In the genomic region with DNA sequence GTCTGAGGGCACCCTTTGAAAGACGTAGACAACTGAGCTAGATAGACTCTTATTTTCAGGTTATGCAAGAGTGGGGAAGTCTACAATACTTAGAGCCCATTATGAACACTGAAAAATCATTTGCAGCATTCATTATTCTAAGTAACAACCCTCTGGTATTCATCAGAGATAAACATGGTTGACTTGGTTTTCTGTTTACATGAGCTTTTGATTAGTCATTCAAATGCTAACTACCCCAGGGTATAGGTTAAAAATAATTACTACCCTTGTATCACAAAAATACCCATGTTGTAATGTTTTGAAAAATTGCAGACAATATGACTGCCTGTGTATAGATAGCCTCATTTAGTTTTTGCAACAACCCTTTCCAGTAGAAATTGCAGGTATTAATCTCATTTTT, we compare ENCODE assay signal across 22 cellular contexts.
"Had no signal": no experiment of that assay in that cellular context is flagged by ENCODE, and none has a peak within 500 bp of the region (broad histone marks: within the 10 kb centered on the region; RNA-seq: fewer than 3 reads in every experiment).

No MANE protein-coding gene starts in this region.

- H3K4me3 ChIP-seq: adrenal gland, coronary artery, gastroesophageal sphincter, ovary, prostate gland, spleen, testis, uterus had no signal

- H3K4me1 ChIP-seq: testis had no signal

- DNase-seq: activated CD4-positive, alpha-beta T cell treated with anti-CD3 and anti-CD28 coated beads, Interleukin-2, amount 10 ng/mL, durations not matched to agents 7 days and 5 days; activated CD8-positive, alpha-beta memory T cell treated with anti-CD3 and anti-CD28 coated beads, Interleukin-2, amount 10 ng/mL, durations not matched to agents 7 days and 5 days; activated CD8-positive, alpha-beta T cell treated with anti-CD3 and anti-CD28 coated beads for 36 hours; activated gamma-delta T cell; activated T-cell treated with anti-CD3 and anti-CD28 coated beads for 4 hours; adrenal gland; cerebellar nuclear complex; endodermal cell; head of caudate nucleus; hypothalamus; left ventricle myocardium superior; ovary; spleen; stimulated activated CD4-positive, alpha-beta T cell treated with anti-CD3 and anti-CD28 coated beads, Interleukin-4, amount 100 ng/mL, for 1 hour; stimulated activated naive CD4-positive, alpha-beta T cell; testis; uterus had no signal

- H3K36me3 ChIP-seq: gastroesophageal sphincter, neutrophil, ovary, prostate gland, spleen, uterus had no signal

- H3K27me3 ChIP-seq: adrenal gland, gastroesophageal sphincter, neutrophil, ovary, spleen, testis, uterus had no signal

- H3K9me3 ChIP-seq: adrenal gland, gastroesophageal sphincter, neutrophil, ovary, prostate gland, testis, uterus had no signal

- FAIRE-seq: astrocyte had no signal
